In the genomic region with DNA sequence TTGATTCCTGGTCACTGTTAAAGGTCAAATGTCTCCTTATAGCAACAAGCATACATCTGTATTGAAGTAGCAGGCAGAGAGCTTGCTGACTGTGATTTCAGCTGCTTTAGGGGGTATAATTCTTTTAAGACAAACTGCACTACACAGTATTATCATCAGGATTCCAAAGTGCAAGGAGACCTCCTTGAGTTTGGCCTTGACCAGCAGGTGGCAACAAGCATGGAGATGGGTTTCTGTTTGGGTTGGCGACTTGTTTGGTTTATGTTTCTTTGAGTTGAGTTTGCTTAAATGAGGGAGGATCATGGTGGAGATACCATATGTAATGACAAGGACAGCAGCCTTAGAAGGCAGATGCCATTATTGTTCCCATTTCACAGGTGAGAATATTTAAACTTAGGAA, we compare ENCODE assay signal across 15 cellular contexts.
DNase-seq lines count a peak whose midpoint lies in the region; ATAC-seq, FAIRE-seq and TF ChIP-seq lines count a peak whose summit lies in the region.
"Had no signal": no experiment of that assay in that cellular context is flagged by ENCODE, and none has a peak within 500 bp of the region (broad histone marks: within the 10 kb centered on the region; RNA-seq: fewer than 3 reads in every experiment).

No MANE protein-coding gene starts in this region.

- intact Hi-C loops in left cardiac atrium (cut with DNase I): loop anchor here in 1 of 2 donors (5.0 to 10.0 kb wide), 3 partner anchors 156 to 681 kb away; a partner anchor contains a TSS

- no peaks in the 10 kb centered on the region for H3K36me3 ChIP-seq in cardiac muscle cell
- H3K36me3 ChIP-seq in small intestine (ENCODE audit: control insufficient read depth in 2 of 2, insufficient read depth in 2 of 2, low read length in 2 of 2): no peaks in the 10 kb centered on the region

- DNase-seq in cardiac muscle cell (ENCODE audit: low read depth in 1 of 2, low spot score in 1 of 2) (peak in 1 of 2 donors; percentile 7), left cardiac atrium (no peak), LNCaP clone FGC (ENCODE audit: low read depth) (no peak), cardiac fibroblast (ENCODE audit: low read depth in 2 of 2) (peak in 1 of 2 donors; percentile 10), small intestine (peak; percentile 11)
- DNase-seq in stimulated activated CD4-positive, alpha-beta T cell treated with anti-CD3 and anti-CD28 coated beads, Interleukin-1b, Interleukin-23, amount 100 ng/mL, for 48 hours: no peak
- DNase-seq: AML-193; cerebellar nuclear complex; islet precursor cell; naive thymus-derived CD4-positive, alpha-beta T cell; NCI-H187; stimulated activated CD4-positive, alpha-beta T cell treated with anti-CD3 and anti-CD28 coated beads, Interleukin-12 subunit alpha, Interleukin-12 subunit beta, amount 100 ng/mL, for 4 hours had no signal

- no peaks in the 10 kb centered on the region for H3K27me3 ChIP-seq in cardiac muscle cell
- H3K27me3 ChIP-seq in small intestine (ENCODE audit: control insufficient read depth in 2 of 2, insufficient read depth in 2 of 2, low read length in 2 of 2): no peaks in the 10 kb centered on the region

- FAIRE-seq in small intestine (lab: Jason Lieb, UNC): no peak
- FAIRE-seq: G401.6 had no signal

- TF ChIP-seq CTCF in cardiac muscle cell (IDR thresholded peaks at IDR 0.05; ENCODE audit: low read depth, low read length) (peak; percentile 25), LNCaP clone FGC (IDR thresholded peaks at IDR 0.05; ENCODE audit: control insufficient read depth, extremely low read depth, insufficient read depth) (peak; percentile 27), cardiac fibroblast (IDR thresholded peaks at IDR 0.05; ENCODE audit: low read depth, low read length) (peak; percentile 28)

- ATAC-seq in left cardiac atrium (no peak), HG02852 (IDR thresholded peaks at IDR 0.05; ENCODE audit: unreplicated experiment) (no peak), HG03442 (IDR thresholded peaks at IDR 0.05; ENCODE audit: unreplicated experiment) (no peak)
- ATAC-seq: naive thymus-derived CD4-positive, alpha-beta T cell had no signal

- H3K4me3 ChIP-seq in cardiac muscle cell (no peak overlapping the region), LNCaP clone FGC (ENCODE audit: low read depth, low read length) (no peak overlapping the region), cardiac fibroblast (replicated peaks in 1 of 2; ENCODE audit: low read depth in 2 of 2, low read length in 2 of 2) (no peak overlapping the region), small intestine (ENCODE audit: low read depth in 1 of 2, low read length in 2 of 2) (no peak overlapping the region)

- no peak overlapping the region for H3K27ac ChIP-seq in cardiac muscle cell
- H3K27ac ChIP-seq in small intestine (ENCODE audit: low read depth in 1 of 2, low read length in 1 of 2): no peak overlapping the region

- H3K9me3 ChIP-seq in cardiac muscle cell (ENCODE audit: low read depth) (no peaks in the 10 kb centered on the region), small intestine (ENCODE audit: control insufficient read depth, low read depth) (no peaks in the 10 kb centered on the region)

- peaks cover 9% of the 10 kb centered on the region for H3K4me1 ChIP-seq in cardiac muscle cell (ENCODE audit: low read depth)
- H3K4me1 ChIP-seq in small intestine (ENCODE audit: control insufficient read depth in 2 of 2, insufficient read depth in 1 of 2, low read depth in 1 of 2, low read length in 1 of 2): no peaks in the 10 kb centered on the region

- 76 to 85% (median 83%) methylated on average over 1 of the region's 1 CpG for WGBS in small intestine, 3 donors
